Comparison of ENCODE assay signal across 8 cellular contexts in the genomic region with DNA sequence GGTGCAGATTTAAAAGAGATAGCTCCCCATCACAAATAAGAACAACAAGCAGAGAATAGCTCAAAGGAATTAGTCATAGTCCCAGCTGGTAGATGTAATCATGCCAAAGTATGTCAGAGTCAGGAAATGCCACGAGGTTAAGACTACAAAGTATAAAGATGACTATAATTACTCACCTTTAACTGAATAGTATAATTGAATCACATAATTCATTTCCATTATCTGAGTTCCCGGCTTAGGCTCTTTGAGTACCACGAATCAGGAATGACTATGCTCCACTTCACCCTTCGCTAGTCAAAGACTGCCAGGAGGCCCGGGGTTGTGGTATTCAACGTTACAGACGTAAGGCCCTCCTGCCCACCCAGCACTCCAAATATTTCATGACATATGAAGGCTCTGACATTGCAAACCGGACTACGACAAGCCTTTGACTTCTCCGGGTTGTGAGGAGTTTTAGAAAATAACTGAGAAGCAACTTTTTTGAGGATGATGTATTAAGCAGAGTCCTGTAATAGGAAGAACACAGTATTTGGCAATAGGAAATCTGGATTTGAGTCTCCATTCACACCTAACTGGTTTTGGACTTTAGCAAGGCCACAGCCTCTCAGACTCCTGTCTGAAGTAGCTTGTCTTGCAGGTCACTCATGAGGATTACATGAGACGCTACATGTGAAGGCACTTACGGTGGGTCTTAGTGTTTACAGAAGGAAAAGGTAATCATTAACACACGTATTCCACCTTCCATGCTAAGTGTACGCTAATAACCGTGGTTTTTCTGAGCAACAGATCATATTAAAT.
A peak's percentile ranks its signal among the peaks of the same experiment; 100 is the strongest.
DNase-seq lines count a peak whose midpoint lies in the region; ATAC-seq, FAIRE-seq and TF ChIP-seq lines count a peak whose summit lies in the region.

No MANE protein-coding gene starts in this region.

- DNase-seq in BJ (ENCODE audit: low read depth) (peak; percentile 42), M059J (ENCODE audit: low read depth) (peak; percentile 94), bronchial epithelial cell (ENCODE audit: low read depth) (peak; percentile 93), natural killer cell (no peak), pons (ENCODE audit: low spot score) (no peak), DMS79 treated with DMSO at 0.1 percent for 48 hours (lab: John Stamatoyannopoulos, UW) (no peak), UCSD-AML1 (lab: John Stamatoyannopoulos, UW; ENCODE audit: unreplicated experiment) (no peak)

- intact Hi-C loops in natural killer cell (cut with micrococcal nuclease) = no loop called here

- H3K36me3 ChIP-seq in BJ (ENCODE audit: control insufficient read depth, insufficient read depth, low read length) = no peaks in the 10 kb centered on the region
- no peaks in the 10 kb centered on the region for H3K36me3 ChIP-seq in bronchial epithelial cell (ENCODE audit: control insufficient read depth, insufficient read depth, low read length)

- CTCF ChIA-PET in BJ (lab: Yijun Ruan, JAX) = interaction anchor here (1.2 kb wide), 1 partner anchor 579 kb away, joined by 3 read pairs; no protein-coding TSS in a partner anchor

- ATAC-seq in natural killer cell = no peak
- ATAC-seq in GM19324 (IDR thresholded peaks at IDR 0.05; ENCODE audit: low FRiP score, unreplicated experiment) = no peak

- H3K27me3 ChIP-seq in BJ (ENCODE audit: control insufficient read depth, insufficient read depth, low read length) (peaks cover 2% of the 10 kb centered on the region; the same call in 1 of the 2 replicates), bronchial epithelial cell (ENCODE audit: control insufficient read depth, insufficient read depth, low read length) (no peaks in the 10 kb centered on the region)

- H3K4me1 Mint-ChIP-seq in natural killer cell = peaks cover 44 to 47% of the 10 kb centered on the region in 2 donors

- no peaks in the 10 kb centered on the region for H3K27me3 Mint-ChIP-seq in natural killer cell (ENCODE audit: low read depth in 2 of 2)

- POLR2A ChIA-PET in BJ (lab: Charles Lee) = no interaction called here

- no peak overlapping the region for H3K4me3 ChIP-seq in BJ (ENCODE audit: low read depth, low read length)
- no peak overlapping the region for H3K4me3 ChIP-seq in bronchial epithelial cell (ENCODE audit: low read depth, low read length)

- no peaks in the 10 kb centered on the region for H3K36me3 Mint-ChIP-seq in natural killer cell

- TF ChIP-seq CTCF in BJ (IDR thresholded peaks at IDR 0.05; ENCODE audit: insufficient read depth, low read depth, low read length) (no peak), bronchial epithelial cell (IDR thresholded peaks at IDR 0.05; ENCODE audit: insufficient read depth, low read length, severe bottlenecking) (no peak), natural killer cell (IDR thresholded peaks at IDR 0.05) (no peak)

- no peaks in the 10 kb centered on the region for H3K9me3 Mint-ChIP-seq in natural killer cell

- FAIRE-seq in bronchial epithelial cell (lab: Jason Lieb, UNC) = no peak

- H3K27ac Mint-ChIP-seq in natural killer cell = peak overlapping the region; percentile 57 to 69

- peak overlapping the region; percentile 45 for H3K4me3 Mint-ChIP-seq in natural killer cell

Comparison
In these comparisons a context has a peak if more than half of its experiments do, and no peak if none do; other contexts are left out.
1. DNase-seq: peak in BJ (single experiment), M059J (single experiment) and bronchial epithelial cell (single experiment); none in natural killer cell (single experiment), pons (single experiment), DMS79 treated with DMSO at 0.1 percent for 48 hours (single experiment) and UCSD-AML1 (single experiment).